ENCODE assay signal across 8 cellular contexts in the genomic region with DNA sequence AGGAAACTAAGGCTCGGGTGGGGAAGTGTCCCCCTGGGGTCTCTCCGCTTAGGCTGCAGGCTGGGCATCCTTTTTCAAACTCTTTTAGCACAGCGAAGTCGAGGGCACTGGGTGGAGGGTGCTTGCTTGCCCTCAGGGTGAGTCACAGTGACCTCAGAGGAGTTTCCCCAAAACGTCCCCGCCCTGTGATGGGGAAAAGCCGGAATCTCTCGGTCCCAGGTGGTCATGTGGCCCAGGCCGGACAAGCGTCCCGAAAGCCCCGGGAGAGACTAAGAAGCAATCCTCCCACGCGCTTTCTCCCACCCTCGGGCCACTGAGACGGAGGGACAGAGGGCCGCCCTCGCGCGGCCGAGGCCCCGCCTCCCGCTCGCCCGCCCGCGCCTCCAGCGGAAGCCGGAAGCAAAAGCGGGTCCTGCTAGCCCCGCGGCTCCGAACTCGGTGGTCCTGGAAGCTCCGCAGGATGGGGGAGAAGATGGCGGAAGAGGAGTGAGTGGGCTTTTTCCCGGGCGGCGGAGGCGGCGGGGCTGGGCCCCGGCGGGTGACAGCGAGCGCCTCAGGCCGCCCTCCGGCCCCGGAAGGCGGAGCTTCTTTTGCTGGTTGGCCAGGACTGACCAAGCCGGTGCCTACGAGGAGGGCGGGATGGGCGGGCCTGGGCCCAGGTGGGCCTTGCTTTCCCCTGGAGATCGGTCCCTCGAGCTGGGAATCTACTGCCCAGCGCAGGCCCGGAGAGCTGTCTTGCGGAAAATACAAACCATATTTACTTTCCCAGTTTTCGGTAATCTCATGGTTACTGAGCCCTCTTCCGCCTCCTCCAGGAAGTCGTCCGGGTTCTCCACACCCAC. TPM values are rescaled to one million over a fixed set of nuclear protein-coding genes. Genes with fewer than 3 reads are reported as not detected.
A peak's percentile ranks its signal among the peaks of the same experiment; 100 is the strongest.
DNase-seq lines count a peak whose midpoint lies in the region; ATAC-seq and TF ChIP-seq lines count a peak whose summit lies in the region.

A gene with protein sequence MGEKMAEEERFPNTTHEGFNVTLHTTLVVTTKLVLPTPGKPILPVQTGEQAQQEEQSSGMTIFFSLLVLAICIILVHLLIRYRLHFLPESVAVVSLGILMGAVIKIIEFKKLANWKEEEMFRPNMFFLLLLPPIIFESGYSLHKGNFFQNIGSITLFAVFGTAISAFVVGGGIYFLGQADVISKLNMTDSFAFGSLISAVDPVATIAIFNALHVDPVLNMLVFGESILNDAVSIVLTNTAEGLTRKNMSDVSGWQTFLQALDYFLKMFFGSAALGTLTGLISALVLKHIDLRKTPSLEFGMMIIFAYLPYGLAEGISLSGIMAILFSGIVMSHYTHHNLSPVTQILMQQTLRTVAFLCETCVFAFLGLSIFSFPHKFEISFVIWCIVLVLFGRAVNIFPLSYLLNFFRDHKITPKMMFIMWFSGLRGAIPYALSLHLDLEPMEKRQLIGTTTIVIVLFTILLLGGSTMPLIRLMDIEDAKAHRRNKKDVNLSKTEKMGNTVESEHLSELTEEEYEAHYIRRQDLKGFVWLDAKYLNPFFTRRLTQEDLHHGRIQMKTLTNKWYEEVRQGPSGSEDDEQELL (plus strand): TSS at position 366 of the 842 bp plus-strand sequence. CDS start 95 bp downstream, at position 461.

- TF ChIP-seq CTCF in BE2C (IDR thresholded peaks at IDR 0.05; ENCODE audit: low read depth, low read length): peak; percentile 42
- no peak for TF ChIP-seq CTCF in colonic mucosa (IDR thresholded peaks at IDR 0.05)

- H3K9ac ChIP-seq in colonic mucosa (ENCODE audit: low read depth in 2 of 2, low read length in 2 of 2): peak within 1 kb of the TSS; percentile 85 to 97

- no peaks in the 10 kb centered on the region for H3K27me3 ChIP-seq in BE2C
- no peaks in the 10 kb centered on the region for H3K27me3 ChIP-seq in colonic mucosa

- H3K4me1 ChIP-seq in BE2C (0 out of 2 replicates have a peak, but pooled peaks cover 4% of the 10 kb centered on the region), colonic mucosa (peaks cover 8% of the 10 kb centered on the region)

- peak within 1 kb of the TSS; percentile 95 for H3K27ac ChIP-seq in colonic mucosa

- H3K36me3 ChIP-seq in BE2C (no peaks in the 10 kb centered on the region), colonic mucosa (no peaks in the 10 kb centered on the region)

- H3K4me3 ChIP-seq in BE2C (ENCODE audit: low read depth, low read length): peak within 1 kb of the TSS; percentile 96
- peak within 1 kb of the TSS; percentile 59 for H3K4me3 ChIP-seq in colonic mucosa

- DNase-seq in BE2C (peak; percentile 92), GM19238 (ENCODE audit: insufficient read length, low spot score) (peak; percentile 78), NCI-H526 (lab: John Stamatoyannopoulos, UW) (peak; percentile 87 to 96), colonic mucosa (peak; percentile 86), left kidney (ENCODE audit: low read depth, low spot score) (peak; percentile 98)
- DNase-seq in activated CD4-positive, alpha-beta T cell treated with anti-CD3 and anti-CD28 coated beads for 48 hours: peak; percentile 84
- peak; percentile 83 for DNase-seq in stimulated activated CD4-positive, alpha-beta T cell treated with anti-CD3 and anti-CD28 coated beads, Interleukin-1b, Interleukin-23, amount 100 ng/mL, for 48 hours

- intact Hi-C loops in colonic mucosa (cut with DNase I): loop anchor here (10.0 kb wide), 1 partner anchor 98 kb away; a partner anchor contains a TSS

- ATAC-seq in HG03439 (IDR thresholded peaks at IDR 0.05; ENCODE audit: unreplicated experiment): peak; percentile 79

- H3K9me3 ChIP-seq in BE2C (no peaks in the 10 kb centered on the region), colonic mucosa (no peaks in the 10 kb centered on the region)

RNA-seq across cellular contexts. Expression of the gene that starts here (rescaled TPM):
- 4.5 TPM for polyA plus RNA-seq in BE2C (2012; ENCODE audit: insufficient read depth, insufficient read length, low read depth)
- total RNA-seq in colonic mucosa: 10 to 100 TPM in 1 of 2 donors, 1 to 10 TPM in 1; 6.0 to 11.1 TPM

Comparison
In these comparisons a context has a peak if more than half of its experiments do, and no peak if none do; other contexts are left out.
1. Peak in every context shown above with its lines: DNase-seq, ATAC-seq, H3K4me3 ChIP-seq and H3K27ac ChIP-seq.